ENCODE assay signal across 9 cellular contexts in the genomic region with DNA sequence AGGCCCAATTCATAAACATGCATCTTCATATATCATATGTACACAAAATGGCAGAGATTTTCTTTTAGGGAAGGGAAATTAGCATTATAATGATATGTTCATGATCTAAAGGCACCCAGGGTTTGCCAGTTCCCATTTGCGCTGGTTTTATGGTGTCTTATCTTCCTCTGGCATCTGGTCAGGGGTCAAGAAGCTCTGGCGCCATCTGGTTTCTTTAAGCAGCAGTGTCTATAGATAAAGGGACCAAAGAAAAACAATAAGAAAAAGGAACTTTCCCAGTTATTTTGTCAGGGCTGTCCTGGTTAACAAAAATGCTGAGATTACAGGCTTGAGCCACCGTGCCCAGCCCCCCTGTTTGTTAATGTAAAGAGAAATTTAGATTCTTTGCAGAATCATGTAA. TPM values are rescaled to one million over a fixed set of nuclear protein-coding genes. Genes with fewer than 3 reads are reported as not detected.
A peak's percentile ranks its signal among the peaks of the same experiment; 100 is the strongest.
DNase-seq lines count a peak whose midpoint lies in the region; ATAC-seq and TF ChIP-seq lines count a peak whose summit lies in the region.
"Had no signal": no experiment of that assay in that cellular context is flagged by ENCODE, and none has a peak within 500 bp of the region (broad histone marks: within the 10 kb centered on the region; RNA-seq: fewer than 3 reads in every experiment).

No MANE protein-coding gene starts in this region.

- peak; percentile 37 for DNase-seq in activated naive CD4-positive, alpha-beta T cell treated with anti-CD3 and anti-CD28 coated beads, Interleukin-2, amount 10 ng/mL, durations not matched to agents 7 days and 5 days
- DNase-seq in activated naive CD4-positive, alpha-beta T cell treated with anti-CD3 and anti-CD28 coated beads, Interleukin-2, amount 50 U/mL, for 72 hours (ENCODE audit: low spot score in 2 of 2): no peak
- DNase-seq in NOMO-1 (lab: John Stamatoyannopoulos, UW; ENCODE audit: unreplicated experiment in 2 of 2) (peak; percentile 77 to 83), endothelial cell (ENCODE audit: low spot score) (peak; percentile 40), left cardiac atrium (no peak)
- peak in 1 of 2 donors; percentile 45 for DNase-seq in stimulated activated effector memory CD8-positive, alpha-beta T cell treated with anti-CD3 and anti-CD28 coated beads, Interleukin-12 subunit alpha, Interleukin-12 subunit beta, amount 100 ng/mL, for 72 hours (ENCODE audit: low spot score in 2 of 2)
- no peak for DNase-seq in effector memory CD8-positive, alpha-beta T cell
- DNase-seq: T-cell had no signal

- peaks cover 7% of the 10 kb centered on the region for H3K36me3 Mint-ChIP-seq in activated naive CD4-positive, alpha-beta T cell treated with anti-CD3 and anti-CD28 coated beads, Interleukin-2, amount 10 ng/mL, durations not matched to agents 7 days and 5 days
- H3K36me3 Mint-ChIP-seq in activated naive CD4-positive, alpha-beta T cell treated with anti-CD3 and anti-CD28 coated beads, Interleukin-2, amount 50 U/mL, for 72 hours: peaks cover 16 to 18% of the 10 kb centered on the region in 2 donors
- no peaks in the 10 kb centered on the region for H3K36me3 Mint-ChIP-seq in endothelial cell (ENCODE audit: low read depth, unreplicated experiment)
- peaks cover 9% of the 10 kb centered on the region for H3K36me3 Mint-ChIP-seq in stimulated activated effector memory CD8-positive, alpha-beta T cell treated with anti-CD3 and anti-CD28 coated beads, Interleukin-12 subunit alpha, Interleukin-12 subunit beta, amount 100 ng/mL, for 72 hours
- H3K36me3 Mint-ChIP-seq in effector memory CD8-positive, alpha-beta T cell (ENCODE audit: insufficient read depth): peaks cover 15% of the 10 kb centered on the region
- H3K36me3 Mint-ChIP-seq: T-cell had no signal

- H3K4me3 Mint-ChIP-seq in activated naive CD4-positive, alpha-beta T cell treated with anti-CD3 and anti-CD28 coated beads, Interleukin-2, amount 10 ng/mL, durations not matched to agents 7 days and 5 days: no peak overlapping the region
- H3K4me3 Mint-ChIP-seq in endothelial cell (ENCODE audit: unreplicated experiment): no peak overlapping the region
- no peak overlapping the region for H3K4me3 Mint-ChIP-seq in stimulated activated effector memory CD8-positive, alpha-beta T cell treated with anti-CD3 and anti-CD28 coated beads, Interleukin-12 subunit alpha, Interleukin-12 subunit beta, amount 100 ng/mL, for 72 hours
- no peak overlapping the region for H3K4me3 Mint-ChIP-seq in effector memory CD8-positive, alpha-beta T cell
- H3K4me3 Mint-ChIP-seq: T-cell had no signal

- H3K9me3 Mint-ChIP-seq in activated naive CD4-positive, alpha-beta T cell treated with anti-CD3 and anti-CD28 coated beads, Interleukin-2, amount 10 ng/mL, durations not matched to agents 7 days and 5 days: no peaks in the 10 kb centered on the region
- H3K9me3 Mint-ChIP-seq in activated naive CD4-positive, alpha-beta T cell treated with anti-CD3 and anti-CD28 coated beads, Interleukin-2, amount 50 U/mL, for 72 hours: no peaks in the 10 kb centered on the region
- no peaks in the 10 kb centered on the region for H3K9me3 Mint-ChIP-seq in endothelial cell (ENCODE audit: unreplicated experiment)
- no peaks in the 10 kb centered on the region for H3K9me3 Mint-ChIP-seq in stimulated activated effector memory CD8-positive, alpha-beta T cell treated with anti-CD3 and anti-CD28 coated beads, Interleukin-12 subunit alpha, Interleukin-12 subunit beta, amount 100 ng/mL, for 72 hours
- peaks cover 0 to 2% of the 10 kb centered on the region in 2 donors for H3K9me3 Mint-ChIP-seq in effector memory CD8-positive, alpha-beta T cell
- H3K9me3 Mint-ChIP-seq: T-cell had no signal

- no peak for TF ChIP-seq CTCF in endothelial cell (IDR thresholded peaks at IDR 0.05; ENCODE audit: unreplicated experiment)

- H3K27ac Mint-ChIP-seq in activated naive CD4-positive, alpha-beta T cell treated with anti-CD3 and anti-CD28 coated beads, Interleukin-2, amount 10 ng/mL, durations not matched to agents 7 days and 5 days: no peak overlapping the region
- no peak overlapping the region for H3K27ac Mint-ChIP-seq in activated naive CD4-positive, alpha-beta T cell treated with anti-CD3 and anti-CD28 coated beads, Interleukin-2, amount 50 U/mL, for 72 hours
- peak overlapping the region; percentile 94 for H3K27ac Mint-ChIP-seq in endothelial cell (ENCODE audit: unreplicated experiment)
- H3K27ac Mint-ChIP-seq in stimulated activated effector memory CD8-positive, alpha-beta T cell treated with anti-CD3 and anti-CD28 coated beads, Interleukin-12 subunit alpha, Interleukin-12 subunit beta, amount 100 ng/mL, for 72 hours: peak overlapping the region; percentile 61
- no peak overlapping the region for H3K27ac Mint-ChIP-seq in effector memory CD8-positive, alpha-beta T cell
- H3K27ac Mint-ChIP-seq: T-cell had no signal

- H3K27me3 Mint-ChIP-seq in activated naive CD4-positive, alpha-beta T cell treated with anti-CD3 and anti-CD28 coated beads, Interleukin-2, amount 10 ng/mL, durations not matched to agents 7 days and 5 days: no peaks in the 10 kb centered on the region
- H3K27me3 Mint-ChIP-seq in endothelial cell (ENCODE audit: unreplicated experiment): peaks cover 6% of the 10 kb centered on the region
- no peaks in the 10 kb centered on the region for H3K27me3 Mint-ChIP-seq in effector memory CD8-positive, alpha-beta T cell
- H3K27me3 Mint-ChIP-seq: T-cell had no signal

- CTCF ChIA-PET in activated naive CD4-positive, alpha-beta T cell treated with anti-CD3 and anti-CD28 coated beads, Interleukin-2, amount 10 ng/mL, durations not matched to agents 7 days and 5 days (lab: Charles Lee): interaction anchor here (1.6 kb wide), 1 partner anchor 149 kb away, joined by 3 read pairs; no protein-coding TSS in a partner anchor

- ATAC-seq in activated naive CD4-positive, alpha-beta T cell treated with anti-CD3 and anti-CD28 coated beads, Interleukin-2, amount 50 U/mL, for 72 hours: no peak
- no peak for ATAC-seq in stimulated activated effector memory CD8-positive, alpha-beta T cell treated with anti-CD3 and anti-CD28 coated beads, Interleukin-12 subunit alpha, Interleukin-12 subunit beta, amount 100 ng/mL, for 72 hours
- ATAC-seq in left cardiac atrium (no peak), GM18867 (IDR thresholded peaks at IDR 0.05; ENCODE audit: unreplicated experiment) (no peak)
- no peak for ATAC-seq in effector memory CD8-positive, alpha-beta T cell (replicated peaks)
- ATAC-seq: T-cell had no signal

- peaks cover 24% of the 10 kb centered on the region for H3K4me1 Mint-ChIP-seq in activated naive CD4-positive, alpha-beta T cell treated with anti-CD3 and anti-CD28 coated beads, Interleukin-2, amount 10 ng/mL, durations not matched to agents 7 days and 5 days
- peaks cover 42% of the 10 kb centered on the region for H3K4me1 Mint-ChIP-seq in endothelial cell (ENCODE audit: unreplicated experiment)
- H3K4me1 Mint-ChIP-seq in stimulated activated effector memory CD8-positive, alpha-beta T cell treated with anti-CD3 and anti-CD28 coated beads, Interleukin-12 subunit alpha, Interleukin-12 subunit beta, amount 100 ng/mL, for 72 hours: peaks cover 7% of the 10 kb centered on the region
- H3K4me1 Mint-ChIP-seq in effector memory CD8-positive, alpha-beta T cell (ENCODE audit: low read depth in 2 of 2): peaks cover 14 to 18% of the 10 kb centered on the region in 2 donors

- intact Hi-C loops in left cardiac atrium (cut with DNase I): no loop called here

RNA-seq across cellular contexts. Expression of a gene that starts 3.3 kb away (rescaled TPM):
- total RNA-seq in activated naive CD4-positive, alpha-beta T cell treated with anti-CD3 and anti-CD28 coated beads, Interleukin-2, amount 50 U/mL, for 72 hours: 10 to 100 TPM; 35.4 to 36.7 TPM
- total RNA-seq in endothelial cell (ENCODE audit: unreplicated experiment) (33.8 TPM), left cardiac atrium (10 to 100 TPM; 17.4 to 21.3 TPM)

Comparison
In these comparisons a context has a peak if more than half of its experiments do, and no peak if none do; other contexts are left out.
1. DNase-seq: peak in activated naive CD4-positive, alpha-beta T cell treated with anti-CD3 and anti-CD28 coated beads, Interleukin-2, amount 10 ng/mL, durations not matched to agents 7 days and 5 days (single experiment), NOMO-1 (2 of 2) and endothelial cell (single experiment); none in activated naive CD4-positive, alpha-beta T cell treated with anti-CD3 and anti-CD28 coated beads, Interleukin-2, amount 50 U/mL, for 72 hours (0 of 2), left cardiac atrium (single experiment) and effector memory CD8-positive, alpha-beta T cell (0 of 3).
2. H3K27ac Mint-ChIP-seq: peak in endothelial cell (single experiment) and stimulated activated effector memory CD8-positive, alpha-beta T cell treated with anti-CD3 and anti-CD28 coated beads, Interleukin-12 subunit alpha, Interleukin-12 subunit beta, amount 100 ng/mL, for 72 hours (single experiment); none in activated naive CD4-positive, alpha-beta T cell treated with anti-CD3 and anti-CD28 coated beads, Interleukin-2, amount 10 ng/mL, durations not matched to agents 7 days and 5 days (single experiment), activated naive CD4-positive, alpha-beta T cell treated with anti-CD3 and anti-CD28 coated beads, Interleukin-2, amount 50 U/mL, for 72 hours (0 of 2) and effector memory CD8-positive, alpha-beta T cell (0 of 2).